In genomic region chr2:232523682-232524597, GRCh38 we compare ENCODE assay signal across 8 cellular contexts. TPM values are rescaled to one million over a fixed set of nuclear protein-coding genes. Genes with fewer than 3 reads are reported as not detected.
DNase-seq lines count a peak whose midpoint lies in the region; ATAC-seq and TF ChIP-seq lines count a peak whose summit lies in the region.

No MANE protein-coding gene starts in this region.

- no peak overlapping the region for H3K27ac Mint-ChIP-seq in WTC11
- no peak overlapping the region for H3K27ac Mint-ChIP-seq in progenitor cell of endocrine pancreas

- no peak overlapping the region for H2BK20ac ChIP-seq in IMR-90 (ENCODE audit: low read depth, low read length)

- no TSS peak for BruUV-seq in IMR-90 (replicated peaks; lab: Mats Ljungman, UMichigan)

- H3K4ac ChIP-seq in IMR-90 (ENCODE audit: low read depth, low read length): no peak overlapping the region

- H2BK5ac ChIP-seq in IMR-90 (ENCODE audit: low read depth, low read length, poor library complexity, severe bottlenecking): no peak overlapping the region

- in situ Hi-C loops in IMR-90 (cut with MboI; ENCODE audit: low sequenced_read_pairs): no loop called here

- H4K20me1 ChIP-seq in IMR-90 (ENCODE audit: insufficient read depth, low read length): no peaks in the 10 kb centered on the region

- WGBS in IMR-90 (ENCODE audit: extremely low coverage in 2 of 2, insufficient read length in 1 of 2), 2 experiments: 1% methylated on average over 29 of the region's 75 CpGs; no CpG with 5 or more reads in 1 of the 2 experiments

- H3K4me1 Mint-ChIP-seq in WTC11 (peaks cover 6% of the 10 kb centered on the region; the same call in 1 of the 2 replicates), progenitor cell of endocrine pancreas (ENCODE audit: low read depth) (peaks cover 1% of the 10 kb centered on the region)

- no peak overlapping the region for H3K56ac ChIP-seq in IMR-90 (ENCODE audit: extremely low read depth, insufficient read depth, low read length)

- H3K27ac ChIP-seq in IMR-90 (ENCODE audit: insufficient read depth, low read length) (no peak overlapping the region), foreskin keratinocyte (no peak overlapping the region)

- no peak overlapping the region for H3K4me3 ChIP-seq in IMR-90 (ENCODE audit: insufficient read depth, low read depth, low read length)

- H3K27me3 Mint-ChIP-seq in WTC11 (ENCODE audit: low read depth) (peaks cover 52% of the 10 kb centered on the region), progenitor cell of endocrine pancreas (peaks cover 51% of the 10 kb centered on the region)

- no peak overlapping the region for H3K14ac ChIP-seq in IMR-90 (replicated peaks; ENCODE audit: low read depth, low read length)

- POLR2A ChIA-PET in IMR-90 (lab: Charles Lee; ENCODE audit: unreplicated experiment): no interaction called here
- POLR2A ChIA-PET in WTC11 (lab: Charles Lee): interaction anchor here (1.7 kb wide), 1 partner anchor 22 kb away, joined by 4 read pairs; no protein-coding TSS in a partner anchor

- H2AFZ ChIP-seq in IMR-90 (replicated peaks; ENCODE audit: low read length, poor library complexity): peak overlapping the region; percentile 70

- H3K4me3 Mint-ChIP-seq in WTC11: peak overlapping the region; percentile 52
- peak overlapping the region; percentile 44 for H3K4me3 Mint-ChIP-seq in progenitor cell of endocrine pancreas (ENCODE audit: low read depth)

- no peak overlapping the region for H2AK9ac ChIP-seq in IMR-90 (replicated peaks; ENCODE audit: low read depth, low read length, poor library complexity)

- no peak overlapping the region for H3K23ac ChIP-seq in IMR-90 (ENCODE audit: low read depth, low read length)

- no peaks in the 10 kb centered on the region for H3K79me1 ChIP-seq in IMR-90 (ENCODE audit: low read depth in 1 of 2, low read length in 2 of 2)

- H2BK120ac ChIP-seq in IMR-90 (ENCODE audit: low read depth, low read length): no peak overlapping the region

- no peak for TF ChIP-seq RAD21 in IMR-90 (IDR thresholded peaks at IDR 0.05; ENCODE audit: low read length)

- CTCF ChIA-PET in IMR-90 (lab: Yijun Ruan, JAX): no interaction called here
- CTCF ChIA-PET in WTC11 (lab: Charles Lee): interaction anchor here (0.6 to 6.5 kb wide), 41 partner anchors 9 to 847 kb away, joined by 3 to 104 read pairs (median 4); partner anchors contain the start of genes ALPG, CHRNG, ECEL1 and EIF4E2

- dilution Hi-C loops in IMR-90 (cut with HindIII; ENCODE audit: low sequenced_read_pairs, unreplicated experiment): no loop called here

- H3K9me3 Mint-ChIP-seq in WTC11 (no peaks in the 10 kb centered on the region), progenitor cell of endocrine pancreas (ENCODE audit: low read depth) (no peaks in the 10 kb centered on the region)

- H3K9me3 ChIP-seq in IMR-90 (ENCODE audit: control insufficient read depth, insufficient read depth, low read length): no peaks in the 10 kb centered on the region

- H2BK15ac ChIP-seq in IMR-90 (ENCODE audit: low read depth, low read length): no peak overlapping the region

- H3K27me3 ChIP-seq in IMR-90 (ENCODE audit: control insufficient read depth, insufficient read depth, low read length): peaks cover 73% of the 10 kb centered on the region
- peaks cover 66% of the 10 kb centered on the region for H3K27me3 ChIP-seq in foreskin keratinocyte

- no peak for TF ChIP-seq POLR2A in IMR-90 (IDR thresholded peaks at IDR 0.05; ENCODE audit: low read depth, low read length)

- no peak overlapping the region for H4K8ac ChIP-seq in IMR-90 (ENCODE audit: low read depth in 2 of 2, low read length in 2 of 2)

- H3K9me1 ChIP-seq in IMR-90 (ENCODE audit: insufficient read depth, low read length): no peaks in the 10 kb centered on the region

- ATAC-seq in IMR-90 (ENCODE audit: low read depth): peak; percentile 57
- peak; percentile 83 for ATAC-seq in WTC11
- ATAC-seq in foreskin keratinocyte: peak; percentile 38

- H3K4me2 ChIP-seq in IMR-90 (ENCODE audit: low read depth, low read length): no peak overlapping the region

- H4K91ac ChIP-seq in IMR-90 (ENCODE audit: insufficient read depth, low read depth, low read length): no peak overlapping the region

- TF ChIP-seq CTCF in IMR-90 (conservative IDR thresholded peaks at IDR 0.05; ENCODE audit: low read depth, low read length) (peak; percentile 23; the same call in 1 of the 2 replicates), WTC11 (IDR thresholded peaks at IDR 0.05) (no peak), foreskin keratinocyte (conservative IDR thresholded peaks at IDR 0.05) (peak; percentile 46), progenitor cell of endocrine pancreas (IDR thresholded peaks at IDR 0.05; ENCODE audit: unreplicated experiment) (peak; percentile 61)

- H3K9ac ChIP-seq in IMR-90 (ENCODE audit: low read depth, low read length): no peak overlapping the region

- H3K36me3 ChIP-seq in IMR-90 (ENCODE audit: control insufficient read depth, insufficient read depth, low read length): no peaks in the 10 kb centered on the region

- no peak overlapping the region for H4K5ac ChIP-seq in IMR-90 (ENCODE audit: low read depth, low read length)

- intact Hi-C loops in IMR-90 (cut with micrococcal nuclease): no loop called here

- no peak overlapping the region for H3K18ac ChIP-seq in IMR-90 (ENCODE audit: low read depth, low read length)

- DNase-seq in D341Med (ENCODE audit: low spot score) (peak; percentile 72), IMR-90 (peak; percentile 5), WTC11 (ENCODE audit: low spot score) (peak; percentile 84), foreskin keratinocyte (peak; percentile 17 to 44), progenitor cell of endocrine pancreas (ENCODE audit: low spot score, unreplicated experiment) (peak; percentile 37), GOT3 (lab: John Stamatoyannopoulos, UW) (no peak), NK-92 (lab: John Stamatoyannopoulos, UW; ENCODE audit: unreplicated experiment) (no peak), NCI-H2107 (lab: John Stamatoyannopoulos, UW) (no peak)

- H3K36me3 Mint-ChIP-seq in WTC11 (no peaks in the 10 kb centered on the region), progenitor cell of endocrine pancreas (ENCODE audit: insufficient read depth) (no peaks in the 10 kb centered on the region)

- H3K4me1 ChIP-seq in IMR-90 (ENCODE audit: control insufficient read depth, insufficient read depth, low read length) (no peaks in the 10 kb centered on the region), foreskin keratinocyte (no peaks in the 10 kb centered on the region)

- H2AK5ac ChIP-seq in IMR-90 (ENCODE audit: low read depth, low read length): no peak overlapping the region

TF ChIP-seq in WTC11, 78 proteins besides CTCF, POLR2A, EP300 and RAD21 (continues in another document):
- TF ChIP-seq CREM (CRISPR knock-in tag; IDR thresholded peaks at IDR 0.05) (0 out of 2 replicates have a peak, but pooled peaks have one; percentile 31), IRF2 (CRISPR knock-in tag; IDR thresholded peaks at IDR 0.05; ENCODE audit: borderline replicate concordance, low read depth) (0 out of 2 replicates have a peak, but pooled peaks have one; percentile 36), PRRX2 (CRISPR knock-in tag; IDR thresholded peaks at IDR 0.05) (no peak), ETV6 (CRISPR knock-in tag; IDR thresholded peaks at IDR 0.05) (peak; percentile 54; the same call in 1 of the 2 replicates)

RNA-seq across cellular contexts. Expression of gene CHRND, which starts 2.0 kb away (rescaled TPM):
- not detected in 2 replicates for total RNA-seq in IMR-90 (2012; rRNA removed)
- polyA plus RNA-seq in IMR-90 (2012; rRNA removed): not detected in 2 replicates
- not detected in 2 replicates for polyA plus RNA-seq in IMR-90 (2012; cell fraction: cytosol; rRNA removed)
- polyA plus RNA-seq in IMR-90 (2012; cell fraction: nucleus; rRNA removed; ENCODE audit: low replicate concordance): not detected in 2 replicates
- 0.07 to 0.11 TPM in 2 of 3 replicates, not detected in the other for total RNA-seq in WTC11 (2021)
- total RNA-seq in foreskin keratinocyte: not detected in 2 replicates
- polyA plus RNA-seq in foreskin keratinocyte: not detected in 2 replicates
- 0.12 TPM in 1 of 2 replicates, not detected in the other for total RNA-seq in progenitor cell of endocrine pancreas

RNA-seq across cellular contexts. Expression of gene PRSS56, which starts 3.8 kb away (rescaled TPM):
- total RNA-seq in IMR-90 (2012; rRNA removed) (not detected in 2 replicates), WTC11 (2021) (not detected in 3 replicates), foreskin keratinocyte (not detected in 2 replicates), progenitor cell of endocrine pancreas (not detected in 2 replicates)
- polyA plus RNA-seq in IMR-90 (2012; rRNA removed) (not detected in 2 replicates), foreskin keratinocyte (not detected in 2 replicates)
- not detected in 2 replicates for polyA plus RNA-seq in IMR-90 (2012; cell fraction: cytosol; rRNA removed)
- polyA plus RNA-seq in IMR-90 (2012; cell fraction: nucleus; rRNA removed; ENCODE audit: low replicate concordance): not detected in 2 replicates

RNA-seq across cellular contexts. Expression of gene CHRNG, which starts 15.6 kb away (rescaled TPM):
- total RNA-seq in IMR-90 (2012; rRNA removed) (not detected in 2 replicates), WTC11 (2021) (0.20 TPM in 1 of 3 replicates, not detected in the others), foreskin keratinocyte (not detected in 2 replicates), progenitor cell of endocrine pancreas (0.42 TPM in 1 of 2 replicates, not detected in the other)
- polyA plus RNA-seq in IMR-90 (2012; rRNA removed) (not detected in 2 replicates), foreskin keratinocyte (not detected in 2 replicates)
- polyA plus RNA-seq in IMR-90 (2012; cell fraction: cytosol; rRNA removed): not detected in 2 replicates
- polyA plus RNA-seq in IMR-90 (2012; cell fraction: nucleus; rRNA removed; ENCODE audit: low replicate concordance): not detected in 2 replicates

RNA-seq across cellular contexts. Expression of gene TIGD1, which starts 26.4 kb away (rescaled TPM):
- total RNA-seq in IMR-90 (2012; rRNA removed): 2.7 and 2.8 TPM in 2 replicates
- polyA plus RNA-seq in IMR-90 (2012; rRNA removed): 2.4 and 2.9 TPM in 2 replicates
- 0.70 and 0.74 TPM in 2 replicates for polyA plus RNA-seq in IMR-90 (2012; cell fraction: cytosol; rRNA removed)
- polyA plus RNA-seq in IMR-90 (2012; cell fraction: nucleus; rRNA removed; ENCODE audit: low replicate concordance): 1.3 and 6.0 TPM in 2 replicates
- 5.2 to 9.0 TPM (median 6.1 TPM) in 3 replicates for total RNA-seq in WTC11 (2021)
- 1.4 and 2.1 TPM in 2 replicates for total RNA-seq in foreskin keratinocyte
- polyA plus RNA-seq in foreskin keratinocyte: 0.58 and 0.68 TPM in 2 replicates
- total RNA-seq in progenitor cell of endocrine pancreas: 11.9 and 12.0 TPM in 2 replicates

RNA-seq across cellular contexts. Expression of gene EIF4E2, which starts 26.5 kb away (rescaled TPM):
- total RNA-seq in IMR-90 (2012; rRNA removed) (105 and 149 TPM in 2 replicates), WTC11 (2021) (90.6 to 97.8 TPM (median 95.9 TPM) in 3 replicates), foreskin keratinocyte (74.7 and 79.2 TPM in 2 replicates), progenitor cell of endocrine pancreas (78.5 and 81.9 TPM in 2 replicates)
- polyA plus RNA-seq in IMR-90 (2012; rRNA removed) (44.0 and 52.1 TPM in 2 replicates), foreskin keratinocyte (83.3 and 84.4 TPM in 2 replicates)
- 18.7 and 36.1 TPM in 2 replicates for polyA plus RNA-seq in IMR-90 (2012; cell fraction: cytosol; rRNA removed)
- polyA plus RNA-seq in IMR-90 (2012; cell fraction: nucleus; rRNA removed; ENCODE audit: low replicate concordance): 28.5 and 89.1 TPM in 2 replicates

Comparison
In these comparisons a context has a peak if more than half of its experiments do, and no peak if none do; other contexts are left out.
1. DNase-seq: peak in D341Med (single experiment), IMR-90 (single experiment), WTC11 (single experiment), foreskin keratinocyte (2 of 2) and progenitor cell of endocrine pancreas (single experiment); none in GOT3 (single experiment), NK-92 (single experiment) and NCI-H2107 (single experiment).
2. Peak in every context shown above with its lines, with median percentiles within 50 percentile points of each other: ATAC-seq.